6 cellular contexts compared by ENCODE assay signal in genomic region chrX:49155900-49156837, GRCh38. TPM values are rescaled to one million over a fixed set of nuclear protein-coding genes. Genes with fewer than 3 reads are reported as not detected.
DNase-seq lines count a peak whose midpoint lies in the region; ATAC-seq and TF ChIP-seq lines count a peak whose summit lies in the region.

No MANE protein-coding gene starts in this region.

- DNase-seq in HK-2 (ENCODE audit: unreplicated experiment) (peak; percentile 90), SHP77 (lab: John Stamatoyannopoulos, UW) (peak; percentile 54 to 82), body of pancreas (peak; percentile 86 to 90 (median 88)), mesenchymal stem cell (peak; percentile 91), superior temporal gyrus (ENCODE audit: extremely low spot score) (peak; percentile 78)

- H3K4me2 ChIP-seq in mesenchymal stem cell (ENCODE audit: low read length, poor library complexity, severe bottlenecking), result peak overlapping the region; percentile 53

- no peaks in the 10 kb centered on the region for H3K79me1 ChIP-seq in mesenchymal stem cell (replicated peaks; ENCODE audit: low read length, poor library complexity, severe bottlenecking)

- no peak overlapping the region for H2BK15ac ChIP-seq in mesenchymal stem cell (ENCODE audit: low read depth, poor library complexity, severe bottlenecking)

- peak overlapping the region in 1 of 2 experiments; percentile 75 for H3K4ac ChIP-seq in mesenchymal stem cell (ENCODE audit: low read depth in 1 of 2, low read length in 2 of 2)

- peak overlapping the region; percentile 90 for H4K8ac ChIP-seq in mesenchymal stem cell (ENCODE audit: low read length)

- H4K91ac ChIP-seq in mesenchymal stem cell (ENCODE audit: low read length), result peak overlapping the region; percentile 75

- no peak overlapping the region for H3K14ac ChIP-seq in mesenchymal stem cell (ENCODE audit: low read length in 2 of 2)

- peaks cover 10% of the 10 kb centered on the region for H3K4me1 ChIP-seq in body of pancreas
- H3K4me1 ChIP-seq in mesenchymal stem cell (ENCODE audit: control insufficient read depth, insufficient read depth, low read depth, low read length), result peaks cover 3% of the 10 kb centered on the region

- H3K18ac ChIP-seq in mesenchymal stem cell (ENCODE audit: low read depth in 1 of 2, low read length in 2 of 2), result peak overlapping the region; percentile 79 to 80

- 0 to 1% methylated on average over 6 to 45 of the region's 65 CpGs for WGBS in body of pancreas, 2 donors
- WGBS in mesenchymal stem cell, result 7% methylated on average over 36 of the region's 65 CpGs

- peak overlapping the region; percentile 79 for H2BK120ac ChIP-seq in mesenchymal stem cell (ENCODE audit: low read depth, low read length)

- ATAC-seq in GM18517 (IDR thresholded peaks at IDR 0.05; ENCODE audit: unreplicated experiment) (peak; percentile 72), body of pancreas (peak; percentile 94)

- no peak overlapping the region for H3K23ac ChIP-seq in mesenchymal stem cell (ENCODE audit: low read length in 2 of 2)

- intact Hi-C loops in body of pancreas (cut with DNase I), result no loop called here

- H2AK5ac ChIP-seq in mesenchymal stem cell (ENCODE audit: low read length, severe bottlenecking), result no peak overlapping the region

- H2BK12ac ChIP-seq in mesenchymal stem cell (ENCODE audit: low read length in 2 of 2), result no peak overlapping the region

- H3K36me3 ChIP-seq in body of pancreas (replicated peaks in 1 of 2; ENCODE audit: insufficient read depth in 1 of 2, low read depth in 2 of 2), result no peaks in the 10 kb centered on the region
- H3K36me3 ChIP-seq in mesenchymal stem cell (ENCODE audit: control insufficient read depth in 1 of 2, insufficient read depth in 2 of 2, low read depth in 1 of 2, low read length in 2 of 2), result no peaks in the 10 kb centered on the region

- H3K9me3 ChIP-seq in body of pancreas (no peaks in the 10 kb centered on the region), mesenchymal stem cell (ENCODE audit: control insufficient read depth, low read length) (no peaks in the 10 kb centered on the region)

- TF ChIP-seq CTCF in body of pancreas (IDR thresholded peaks at IDR 0.05), result peak; percentile 60 to 92 (median 67)

- H3K27ac ChIP-seq in body of pancreas (peak overlapping the region; percentile 77 to 96 (median 90)), mesenchymal stem cell (ENCODE audit: low read length, poor library complexity, severe bottlenecking) (peak overlapping the region; percentile 97)

- peak; percentile 29 to 57 (median 50) for TF ChIP-seq POLR2A in body of pancreas (IDR thresholded peaks at IDR 0.05)

- peak overlapping the region; percentile 63 for H2AFZ ChIP-seq in mesenchymal stem cell (ENCODE audit: low read depth, low read length)

- H3K4me3 ChIP-seq in body of pancreas, result peak overlapping the region in 1 of 2 donors; percentile 12
- peak overlapping the region; percentile 44 to 71 for H3K4me3 ChIP-seq in mesenchymal stem cell (ENCODE audit: insufficient read depth in 1 of 2, low read depth in 1 of 2, low read length in 2 of 2)

- H3K27me3 ChIP-seq in body of pancreas, result no peaks in the 10 kb centered on the region
- H3K27me3 ChIP-seq in mesenchymal stem cell (ENCODE audit: control insufficient read depth in 1 of 2, insufficient read depth in 1 of 2, low read length in 2 of 2), result no peaks in the 10 kb centered on the region

- H3K9ac ChIP-seq in mesenchymal stem cell (ENCODE audit: low read length), result peak overlapping the region; percentile 88

- peak overlapping the region; percentile 79 for H2BK5ac ChIP-seq in mesenchymal stem cell (ENCODE audit: low read depth, low read length, poor library complexity, severe bottlenecking)

RNA-seq across cellular contexts. Expression of gene MAGIX, which starts 6.4 kb away (rescaled TPM):
- 10 to 100 TPM; 13.2 to 40.9 TPM for total RNA-seq in body of pancreas
- polyA plus RNA-seq in mesenchymal stem cell (2013, experiment 1 of 2), result 0.83 TPM
- 0.66 TPM for polyA plus RNA-seq in mesenchymal stem cell (2013, experiment 2 of 2)

RNA-seq across cellular contexts. Expression of gene PLP2, which starts 15.5 kb away (rescaled TPM):
- 10 to 100 TPM; 19.4 to 30.1 TPM for total RNA-seq in body of pancreas
- 302 TPM for polyA plus RNA-seq in mesenchymal stem cell (2013, experiment 1 of 2)
- polyA plus RNA-seq in mesenchymal stem cell (2013, experiment 2 of 2), result 293 TPM

RNA-seq across cellular contexts. Expression of gene PRICKLE3, which starts 30.0 kb away (rescaled TPM):
- total RNA-seq in body of pancreas, result 10 to 100 TPM in 1 of 2 donors, 1 to 10 TPM in 1; 7.5 to 13.2 TPM
- 9.3 TPM for polyA plus RNA-seq in mesenchymal stem cell (2013, experiment 1 of 2)
- 9.3 TPM for polyA plus RNA-seq in mesenchymal stem cell (2013, experiment 2 of 2)

RNA-seq across cellular contexts. Expression of gene GPKOW, which starts 32.6 kb away (rescaled TPM):
- total RNA-seq in body of pancreas, result 10 to 100 TPM; 12.9 to 15.3 TPM
- polyA plus RNA-seq in mesenchymal stem cell (2013, experiment 1 of 2), result 13.7 TPM
- 13.6 TPM for polyA plus RNA-seq in mesenchymal stem cell (2013, experiment 2 of 2)

RNA-seq across cellular contexts. Expression of gene SYP, which starts 43.8 kb away (rescaled TPM):
- total RNA-seq in body of pancreas, result 1 to 10 TPM; 5.4 to 6.6 TPM
- 0.18 TPM for polyA plus RNA-seq in mesenchymal stem cell (2013, experiment 1 of 2)
- 0.18 TPM for polyA plus RNA-seq in mesenchymal stem cell (2013, experiment 2 of 2)
